9 cellular contexts compared by ENCODE assay signal in the genomic region with DNA sequence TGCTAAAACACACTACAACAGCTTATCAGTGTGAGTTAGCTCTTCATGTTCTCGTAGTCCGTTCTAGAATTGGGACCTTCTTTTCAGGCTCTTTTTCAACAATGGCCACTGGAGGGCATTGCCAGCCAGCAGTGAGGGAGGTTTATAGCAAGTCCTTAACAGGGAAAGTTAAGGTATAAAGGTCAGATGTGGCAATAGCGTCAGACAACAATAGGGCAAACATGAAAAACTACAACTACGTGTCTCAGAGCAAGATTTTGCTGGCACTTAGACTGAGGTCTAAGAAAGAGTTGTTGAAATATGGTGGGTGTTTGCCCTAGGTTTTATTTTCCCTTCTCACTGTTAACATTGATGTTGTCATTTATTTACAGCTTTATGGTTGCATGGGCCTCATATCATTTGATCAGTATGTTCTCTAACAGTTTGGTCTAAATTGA.
DNase-seq lines count a peak whose midpoint lies in the region; ATAC-seq, FAIRE-seq and TF ChIP-seq lines count a peak whose summit lies in the region.
"Had no signal": no experiment of that assay in that cellular context is flagged by ENCODE, and none has a peak within 500 bp of the region (broad histone marks: within the 10 kb centered on the region; RNA-seq: fewer than 3 reads in every experiment).

No MANE protein-coding gene starts in this region.

- no peaks in the 10 kb centered on the region for H3K27me3 Mint-ChIP-seq in progenitor cell of endocrine pancreas

- no peak overlapping the region for H3K27ac ChIP-seq in SJSA1
- H3K27ac ChIP-seq: BLaER1 had no signal

- H3K4me1 ChIP-seq in SJSA1 (replicated peaks): peaks cover 17% of the 10 kb centered on the region

- H3K4me3 ChIP-seq in SJSA1 (no peak overlapping the region), fibroblast of pulmonary artery (replicated peaks; ENCODE audit: low read depth, low read length) (no peak overlapping the region)
- H3K4me3 ChIP-seq: BLaER1 had no signal

- H3K36me3 ChIP-seq in SJSA1: no peaks in the 10 kb centered on the region
- H3K36me3 ChIP-seq: BLaER1 had no signal

- H3K4me3 Mint-ChIP-seq in progenitor cell of endocrine pancreas (ENCODE audit: low read depth): no peak overlapping the region

- FAIRE-seq in HTR-8/SVneo (lab: Jason Lieb, UNC): peak; percentile 13

- no peaks in the 10 kb centered on the region for H3K9me3 Mint-ChIP-seq in progenitor cell of endocrine pancreas (ENCODE audit: low read depth)

- H3K4me1 Mint-ChIP-seq in progenitor cell of endocrine pancreas (ENCODE audit: low read depth): peaks cover 11% of the 10 kb centered on the region

- H3K27me3 ChIP-seq in SJSA1 (replicated peaks): no peaks in the 10 kb centered on the region
- H3K27me3 ChIP-seq: BLaER1 had no signal

- no peak overlapping the region for H3K27ac Mint-ChIP-seq in progenitor cell of endocrine pancreas

- H3K9me3 ChIP-seq in SJSA1 (replicated peaks): 0 out of 2 replicates have a peak, but pooled peaks cover 3% of the 10 kb centered on the region
- H3K9me3 ChIP-seq: BLaER1 had no signal

- ATAC-seq in HG03457 (IDR thresholded peaks at IDR 0.05; ENCODE audit: unreplicated experiment): no peak

- H3K36me3 Mint-ChIP-seq in progenitor cell of endocrine pancreas (ENCODE audit: insufficient read depth): no peaks in the 10 kb centered on the region

- TF ChIP-seq CTCF in fibroblast of pulmonary artery (IDR thresholded peaks at IDR 0.05; ENCODE audit: low read length, missing control alignments) (peak; percentile 76), progenitor cell of endocrine pancreas (IDR thresholded peaks at IDR 0.05; ENCODE audit: unreplicated experiment) (peak; percentile 69)

- peak; percentile 5 for DNase-seq in NCI-H2171 treated with DMSO at 0.1 percent for 48 hours (lab: John Stamatoyannopoulos, UW)
- no peak for DNase-seq in NCI-H2171 (lab: John Stamatoyannopoulos, UW)
- DNase-seq in HTR-8/SVneo (ENCODE audit: insufficient read length, low spot score): peak; percentile 14
- peak; percentile 49 to 53 for DNase-seq in SJSA1 (ENCODE audit: low read depth in 1 of 2, low spot score in 2 of 2)
- peak; percentile 75 for DNase-seq in fibroblast of pulmonary artery (ENCODE audit: low read depth)
- DNase-seq in progenitor cell of endocrine pancreas (ENCODE audit: low spot score, unreplicated experiment): peak; percentile 10
- no peak for DNase-seq in activated gamma-delta T cell treated with Interleukin-2 at 50 U/mL for 16 hours

Comparison
In these comparisons a context has a peak if more than half of its experiments do, and no peak if none do; other contexts are left out.
1. DNase-seq: peak in NCI-H2171 treated with DMSO at 0.1 percent for 48 hours (single experiment), HTR-8/SVneo (single experiment), SJSA1 (2 of 2), fibroblast of pulmonary artery (single experiment) and progenitor cell of endocrine pancreas (single experiment); none in NCI-H2171 (single experiment) and activated gamma-delta T cell treated with Interleukin-2 at 50 U/mL for 16 hours (single experiment).